Comparison of ENCODE assay signal across 29 cellular contexts in the genomic region with DNA sequence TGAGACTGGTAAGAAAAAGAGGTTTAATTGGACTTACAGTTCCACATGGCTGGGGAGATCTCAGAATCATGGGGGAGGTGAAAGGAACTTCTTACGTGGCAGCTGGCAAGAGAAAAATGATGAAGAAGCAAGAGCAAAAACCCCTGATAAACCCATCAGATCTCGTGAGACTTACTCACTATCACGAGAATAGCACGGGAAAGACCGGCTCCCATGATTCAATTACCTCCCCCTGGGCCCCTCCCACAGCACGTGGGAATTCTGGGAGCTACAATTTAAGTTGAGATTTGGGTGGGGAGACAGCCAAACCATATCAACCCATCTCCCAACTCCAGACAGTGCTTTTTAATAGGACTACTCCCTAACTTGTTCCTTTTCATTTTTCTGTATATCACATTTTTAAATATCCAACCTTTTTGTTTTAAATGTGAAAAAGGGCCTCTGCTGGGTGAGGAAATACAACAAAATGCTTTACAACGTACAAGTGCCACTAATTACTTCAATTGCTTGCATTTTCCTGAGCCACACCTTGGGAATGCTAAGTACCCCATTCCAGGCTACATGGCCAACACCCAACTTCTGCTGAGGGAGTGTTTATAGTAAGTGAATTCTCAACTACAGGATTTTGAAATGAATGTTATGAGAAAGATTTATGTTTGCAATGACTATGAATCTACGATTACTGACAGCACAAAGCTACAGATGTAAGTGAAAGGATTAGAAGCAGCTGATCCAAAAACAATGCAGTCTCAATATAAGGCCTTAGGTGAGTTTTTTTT.
DNase-seq lines count a peak whose midpoint lies in the region; ATAC-seq and TF ChIP-seq lines count a peak whose summit lies in the region.
"Had no signal": no experiment of that assay in that cellular context is flagged by ENCODE, and none has a peak within 500 bp of the region (broad histone marks: within the 10 kb centered on the region; RNA-seq: fewer than 3 reads in every experiment).

No MANE protein-coding gene starts in this region.

- no peaks in the 10 kb centered on the region for H3K27me3 Mint-ChIP-seq in activated T-cell treated with anti-CD3 and anti-CD28 coated beads, Interleukin-2, amount 50 U/mL, for 72 hours (ENCODE audit: low read depth)
- H3K27me3 Mint-ChIP-seq: activated CD8-positive, alpha-beta memory T cell treated with anti-CD3 and anti-CD28 coated beads, Interleukin-2, amount 10 ng/mL, durations not matched to agents 7 days and 5 days; progenitor cell of endocrine pancreas had no signal

- no peak overlapping the region for H3K4me3 ChIP-seq in mesenchymal stem cell (ENCODE audit: insufficient read depth in 1 of 2, low read depth in 1 of 2, low read length in 2 of 2)
- H3K4me3 ChIP-seq in upper lobe of left lung: peak overlapping the region in 3 of 4 donors; percentile 21 to 41 (median 31)
- H3K4me3 ChIP-seq: adrenal gland; BLaER1 treated with 17β-estradiol and CSF1 and Interleukin-3, amounts not matched to agents 10 nM and 100 nM; SK-N-MC; tibial nerve had no signal

- H3K27me3 ChIP-seq in mesenchymal stem cell (ENCODE audit: control insufficient read depth in 1 of 2, insufficient read depth in 1 of 2, low read length in 2 of 2) (no peaks in the 10 kb centered on the region), upper lobe of left lung (no peaks in the 10 kb centered on the region)
- H3K27me3 ChIP-seq: adrenal gland; BLaER1 treated with 17β-estradiol and CSF1 and Interleukin-3, amounts not matched to agents 10 nM and 100 nM; brain microvascular endothelial cell; tibial nerve had no signal

- H3K9me3 ChIP-seq in mesenchymal stem cell (ENCODE audit: control insufficient read depth, low read length): no peaks in the 10 kb centered on the region
- no peaks in the 10 kb centered on the region for H3K9me3 ChIP-seq in upper lobe of left lung
- H3K9me3 ChIP-seq: adrenal gland; BLaER1 treated with 17β-estradiol and CSF1 and Interleukin-3, amounts not matched to agents 10 nM and 100 nM; tibial nerve had no signal

- peak in 2 of 4 donors; percentile 35 to 91 for TF ChIP-seq EP300 in upper lobe of left lung (IDR thresholded peaks at IDR 0.05)

- no peaks in the 10 kb centered on the region for H3K4me1 ChIP-seq in mesenchymal stem cell (ENCODE audit: control insufficient read depth, insufficient read depth, low read depth, low read length)
- H3K4me1 ChIP-seq in upper lobe of left lung: peaks cover 0 to 9% (median 0%) of the 10 kb centered on the region in 4 donors
- H3K4me1 ChIP-seq: adrenal gland; BLaER1 treated with 17β-estradiol and CSF1 and Interleukin-3, amounts not matched to agents 10 nM and 100 nM had no signal

- H3K14ac ChIP-seq in mesenchymal stem cell (ENCODE audit: low read length in 2 of 2): no peak overlapping the region

- peak; percentile 56 to 81 for ATAC-seq in upper lobe of left lung (ENCODE audit: low FRiP score in 2 of 2)
- no peak for ATAC-seq in activated T-cell treated with anti-CD3 and anti-CD28 coated beads, Interleukin-2, amount 50 U/mL, for 72 hours (replicated peaks in 1 of 2)
- ATAC-seq in HG02981 (IDR thresholded peaks at IDR 0.05; ENCODE audit: unreplicated experiment): no peak
- ATAC-seq: activated CD8-positive, alpha-beta memory T cell treated with anti-CD3 and anti-CD28 coated beads, Interleukin-2, amount 10 ng/mL, durations not matched to agents 7 days and 5 days; left lobe of liver; naive thymus-derived CD4-positive, alpha-beta T cell; PC-3 had no signal

- 69% methylated on average over 2 of the region's 8 CpGs for WGBS in mesenchymal stem cell
- 53 to 68% methylated on average over 8 of the region's 8 CpGs for WGBS in upper lobe of left lung, 2 donors

- no peaks in the 10 kb centered on the region for H3K36me3 Mint-ChIP-seq in activated T-cell treated with anti-CD3 and anti-CD28 coated beads, Interleukin-2, amount 50 U/mL, for 72 hours (ENCODE audit: insufficient read depth in 2 of 2)
- H3K36me3 Mint-ChIP-seq: activated CD8-positive, alpha-beta memory T cell treated with anti-CD3 and anti-CD28 coated beads, Interleukin-2, amount 10 ng/mL, durations not matched to agents 7 days and 5 days; immature natural killer cell had no signal

- no peak overlapping the region for H3K27ac Mint-ChIP-seq in activated T-cell treated with anti-CD3 and anti-CD28 coated beads, Interleukin-2, amount 50 U/mL, for 72 hours
- H3K27ac Mint-ChIP-seq: activated CD8-positive, alpha-beta memory T cell treated with anti-CD3 and anti-CD28 coated beads, Interleukin-2, amount 10 ng/mL, durations not matched to agents 7 days and 5 days; immature natural killer cell; naive thymus-derived CD4-positive, alpha-beta T cell; progenitor cell of endocrine pancreas had no signal

- H3K36me3 ChIP-seq in mesenchymal stem cell (ENCODE audit: control insufficient read depth in 1 of 2, insufficient read depth in 2 of 2, low read depth in 1 of 2, low read length in 2 of 2) (no peaks in the 10 kb centered on the region), upper lobe of left lung (no peaks in the 10 kb centered on the region)
- H3K36me3 ChIP-seq: adrenal gland; BLaER1 treated with 17β-estradiol and CSF1 and Interleukin-3, amounts not matched to agents 10 nM and 100 nM; brain microvascular endothelial cell; tibial nerve had no signal

- no peak overlapping the region for H3K4me3 Mint-ChIP-seq in activated T-cell treated with anti-CD3 and anti-CD28 coated beads, Interleukin-2, amount 50 U/mL, for 72 hours
- H3K4me3 Mint-ChIP-seq: activated CD8-positive, alpha-beta memory T cell treated with anti-CD3 and anti-CD28 coated beads, Interleukin-2, amount 10 ng/mL, durations not matched to agents 7 days and 5 days; immature natural killer cell; naive thymus-derived CD4-positive, alpha-beta T cell had no signal

- peaks cover 5% of the 10 kb centered on the region for H3K4me1 Mint-ChIP-seq in activated T-cell treated with anti-CD3 and anti-CD28 coated beads, Interleukin-2, amount 50 U/mL, for 72 hours (ENCODE audit: low read depth)
- H3K4me1 Mint-ChIP-seq: activated CD8-positive, alpha-beta memory T cell treated with anti-CD3 and anti-CD28 coated beads, Interleukin-2, amount 10 ng/mL, durations not matched to agents 7 days and 5 days had no signal

- DNase-seq in NCI-H69 (lab: John Stamatoyannopoulos, UW) (peak; percentile 23), fibroblast of gingiva (ENCODE audit: low read depth) (peak; percentile 45), mesenchymal stem cell (peak; percentile 12), upper lobe of left lung (peak in 1 of 2 donors; percentile 66), kidney glomerular epithelial cell (lab: John Stamatoyannopoulos, UW) (no peak), activated T-cell treated with anti-CD3 and anti-CD28 coated beads for 4 hours (no peak)
- no peak for DNase-seq in activated T-cell treated with anti-CD3 and anti-CD28 coated beads, Interleukin-2, amount 50 U/mL, for 72 hours
- DNase-seq: activated CD4-positive, CD25-positive, alpha-beta regulatory T cell; activated CD8-positive, alpha-beta memory T cell treated with anti-CD3 and anti-CD28 coated beads, Interleukin-2, amount 10 ng/mL, durations not matched to agents 7 days and 5 days; activated naive CD4-positive, alpha-beta T cell treated with Interleukin-2 at 50 U/mL for 16 hours; adrenal gland; brain microvascular endothelial cell; DMS53; immature natural killer cell; IMR-90; midbrain; naive thymus-derived CD4-positive, alpha-beta T cell; NCI-H1092; NCI-H187; NCI-H526; nucleus accumbens; PC-3; stimulated activated CD4-positive, alpha-beta T cell treated with anti-CD3 and anti-CD28 coated beads, Interleukin-4, amount 100 ng/mL, for 24 hours had no signal

- no peak overlapping the region for H4K91ac ChIP-seq in mesenchymal stem cell (ENCODE audit: low read length)

- H2AFZ ChIP-seq in mesenchymal stem cell (ENCODE audit: low read depth, low read length): no peak overlapping the region

- TF ChIP-seq POLR2A in upper lobe of left lung (IDR thresholded peaks at IDR 0.05): peak in 1 of 4 donors; percentile 33

- H3K27ac ChIP-seq in mesenchymal stem cell (ENCODE audit: low read length, poor library complexity, severe bottlenecking) (no peak overlapping the region), upper lobe of left lung (peak overlapping the region; percentile 63 to 71 (median 68))
- H3K27ac ChIP-seq: adrenal gland; BLaER1 treated with 17β-estradiol and CSF1 and Interleukin-3, amounts not matched to agents 10 nM and 100 nM; brain microvascular endothelial cell; SK-N-MC had no signal

- H2BK5ac ChIP-seq in mesenchymal stem cell (ENCODE audit: low read depth, low read length, poor library complexity, severe bottlenecking): no peak overlapping the region

- no peak overlapping the region for H3K23ac ChIP-seq in mesenchymal stem cell (ENCODE audit: low read length in 2 of 2)

- H3K79me1 ChIP-seq in mesenchymal stem cell (replicated peaks; ENCODE audit: low read length, poor library complexity, severe bottlenecking): no peaks in the 10 kb centered on the region

- no peak overlapping the region for H2BK15ac ChIP-seq in mesenchymal stem cell (ENCODE audit: low read depth, poor library complexity, severe bottlenecking)

- H3K9me3 Mint-ChIP-seq in activated T-cell treated with anti-CD3 and anti-CD28 coated beads, Interleukin-2, amount 50 U/mL, for 72 hours: no peaks in the 10 kb centered on the region
- H3K9me3 Mint-ChIP-seq: immature natural killer cell had no signal

- H3K4me2 ChIP-seq in mesenchymal stem cell (ENCODE audit: low read length, poor library complexity, severe bottlenecking): no peak overlapping the region
- H3K4me2 ChIP-seq: BLaER1 treated with 17β-estradiol and CSF1 and Interleukin-3, amounts not matched to agents 10 nM and 100 nM had no signal

- no peak overlapping the region for H2BK120ac ChIP-seq in mesenchymal stem cell (ENCODE audit: low read depth, low read length)

- no peak overlapping the region for H2BK12ac ChIP-seq in mesenchymal stem cell (ENCODE audit: low read length in 2 of 2)

- no peak overlapping the region for H2AK5ac ChIP-seq in mesenchymal stem cell (ENCODE audit: low read length, severe bottlenecking)

- no peak overlapping the region for H3K4ac ChIP-seq in mesenchymal stem cell (ENCODE audit: low read depth in 1 of 2, low read length in 2 of 2)

- H3K9ac ChIP-seq in mesenchymal stem cell (ENCODE audit: low read length): no peak overlapping the region
- H3K9ac ChIP-seq: BLaER1 treated with 17β-estradiol and CSF1 and Interleukin-3, amounts not matched to agents 10 nM and 100 nM had no signal

- H4K8ac ChIP-seq in mesenchymal stem cell (ENCODE audit: low read length): no peak overlapping the region

- TF ChIP-seq CTCF in upper lobe of left lung (IDR thresholded peaks at IDR 0.05): no peak

- H3K18ac ChIP-seq in mesenchymal stem cell (ENCODE audit: low read depth in 1 of 2, low read length in 2 of 2): peak overlapping the region in 1 of 2 experiments; percentile 21

Comparison
In these comparisons a context has a peak if more than half of its experiments do, and no peak if none do; other contexts are left out.
1. DNase-seq: peak in NCI-H69 (single experiment), fibroblast of gingiva (single experiment) and mesenchymal stem cell (single experiment); none in activated T-cell treated with anti-CD3 and anti-CD28 coated beads, Interleukin-2, amount 50 U/mL, for 72 hours (0 of 2), kidney glomerular epithelial cell (single experiment) and activated T-cell treated with anti-CD3 and anti-CD28 coated beads for 4 hours (single experiment).
2. H3K4me3 ChIP-seq: peak in upper lobe of left lung (3 of 4); none in mesenchymal stem cell (0 of 2).
3. ATAC-seq: peak in upper lobe of left lung (2 of 2); none in activated T-cell treated with anti-CD3 and anti-CD28 coated beads, Interleukin-2, amount 50 U/mL, for 72 hours (0 of 2) and HG02981 (single experiment).